Comparison of ENCODE assay signal across 20 cellular contexts in genomic region chr12:25469861-25470260, GRCh38.
A peak's percentile ranks its signal among the peaks of the same experiment; 100 is the strongest.
DNase-seq lines count a peak whose midpoint lies in the region; ATAC-seq, FAIRE-seq and TF ChIP-seq lines count a peak whose summit lies in the region.
"Had no signal": no experiment of that assay in that cellular context is flagged by ENCODE, and none has a peak within 500 bp of the region (broad histone marks: within the 10 kb centered on the region; RNA-seq: fewer than 3 reads in every experiment).

No MANE protein-coding gene starts in this region.

- no peaks in the 10 kb centered on the region for H3K9me2 ChIP-seq in hepatocyte (replicated peaks; ENCODE audit: insufficient read depth)

- H3K4me3 ChIP-seq in IMR-90 (ENCODE audit: insufficient read depth, low read depth, low read length) (no peak overlapping the region), hepatocyte (no peak overlapping the region), neural progenitor cell (no peak overlapping the region), small intestine (ENCODE audit: low read depth in 1 of 2, low read length in 2 of 2) (no peak overlapping the region)
- H3K4me3 ChIP-seq in naive thymus-derived CD4-positive, alpha-beta T cell (ENCODE audit: low read length), result no peak overlapping the region
- H3K4me3 ChIP-seq: BLaER1 treated with 17β-estradiol and CSF1 and Interleukin-3, amounts not matched to agents 10 nM and 100 nM; HAP-1 had no signal

- no peak overlapping the region for H3K4me3 Mint-ChIP-seq in neural progenitor cell
- H3K4me3 Mint-ChIP-seq in naive thymus-derived CD4-positive, alpha-beta T cell, result no peak overlapping the region
- H3K4me3 Mint-ChIP-seq: CD4-positive, CD25-positive, alpha-beta regulatory T cell had no signal

- in situ Hi-C loops in IMR-90 (cut with MboI; ENCODE audit: low sequenced_read_pairs), result no loop called here
- in situ Hi-C loops in SK-MEL-5 (cut with HindIII; ENCODE audit: low pct_unique_long_range_greater_than_20kb, low sequenced_read_pairs), result no loop called here

- no peaks in the 10 kb centered on the region for H3K9me3 ChIP-seq in IMR-90 (ENCODE audit: control insufficient read depth, insufficient read depth, low read length)
- no peaks in the 10 kb centered on the region for H3K9me3 ChIP-seq in hepatocyte (ENCODE audit: low read depth)
- H3K9me3 ChIP-seq in neural progenitor cell (ENCODE audit: low read depth), result no peaks in the 10 kb centered on the region
- H3K9me3 ChIP-seq in small intestine (ENCODE audit: control insufficient read depth, low read depth), result no peaks in the 10 kb centered on the region
- H3K9me3 ChIP-seq in naive thymus-derived CD4-positive, alpha-beta T cell (ENCODE audit: control insufficient read depth in 2 of 3, low read length in 3 of 3), result no peaks in the 10 kb centered on the region

- H2BK120ac ChIP-seq in IMR-90 (ENCODE audit: low read depth, low read length), result no peak overlapping the region

- no peak overlapping the region for H4K91ac ChIP-seq in IMR-90 (ENCODE audit: insufficient read depth, low read depth, low read length)

- H4K20me1 ChIP-seq in IMR-90 (ENCODE audit: insufficient read depth, low read length), result no peaks in the 10 kb centered on the region
- H4K20me1 ChIP-seq in hepatocyte (ENCODE audit: insufficient read depth, poor library complexity, severe bottlenecking), result no peaks in the 10 kb centered on the region
- H4K20me1 ChIP-seq in neural progenitor cell (ENCODE audit: low read depth), result no peaks in the 10 kb centered on the region
- H4K20me1 ChIP-seq: BLaER1 treated with 17β-estradiol and CSF1 and Interleukin-3, amounts not matched to agents 10 nM and 100 nM had no signal

- peaks cover 4% of the 10 kb centered on the region for H3K9me3 Mint-ChIP-seq in neural progenitor cell
- peaks cover 0 to 6% (median 4%) of the 10 kb centered on the region in 11 donors for H3K9me3 Mint-ChIP-seq in naive thymus-derived CD4-positive, alpha-beta T cell

- H3K27ac Mint-ChIP-seq in neural progenitor cell, result peak overlapping the region; percentile 18
- no peak overlapping the region for H3K27ac Mint-ChIP-seq in naive thymus-derived CD4-positive, alpha-beta T cell
- H3K27ac Mint-ChIP-seq: CD4-positive, CD25-positive, alpha-beta regulatory T cell had no signal

- peak overlapping the region; percentile 20; the same call in 1 of the 2 replicates for H2AK5ac ChIP-seq in IMR-90 (ENCODE audit: low read depth, low read length)

- dilution Hi-C loops in IMR-90 (cut with HindIII; ENCODE audit: low sequenced_read_pairs, unreplicated experiment), result no loop called here

- H3K79me2 ChIP-seq in hepatocyte, result no peaks in the 10 kb centered on the region
- no peaks in the 10 kb centered on the region for H3K79me2 ChIP-seq in neural progenitor cell (ENCODE audit: low read depth)

- peak; percentile 34 for DNase-seq in IMR-90
- DNase-seq in SK-MEL-5 (ENCODE audit: low read depth, low spot score), result peak; percentile 32
- DNase-seq in hepatocyte (ENCODE audit: low spot score), result peak; percentile 52
- no peak for DNase-seq in neural progenitor cell (ENCODE audit: low spot score)
- DNase-seq in NCI-H774 (lab: John Stamatoyannopoulos, UW), result no peak
- no peak for DNase-seq in NCI-H510A (lab: John Stamatoyannopoulos, UW)
- no peak for DNase-seq in small intestine
- no peak for DNase-seq in naive thymus-derived CD4-positive, alpha-beta T cell
- DNase-seq: ACHN; Calu3; CD4-positive, CD25-positive, alpha-beta regulatory T cell; DMS 273 treated with DMSO at 0.1 percent for 48 hours; DMS79 treated with DMSO at 0.1 percent for 48 hours; EL had no signal

- no CpG with 5 or more reads among the region's 2 CpGs for WGBS in IMR-90 (ENCODE audit: extremely low coverage in 2 of 2, insufficient read length in 1 of 2), 2 experiments
- WGBS in hepatocyte (ENCODE audit: low lambda C conversion rate, missing lambda C conversion rate), result 85% methylated on average over 2 of the region's 2 CpGs
- WGBS in small intestine, 3 donors, result 54 to 74% (median 61%) methylated on average over 2 of the region's 2 CpGs

- no peak overlapping the region for H2BK15ac ChIP-seq in IMR-90 (ENCODE audit: low read depth, low read length)

- no peak for TF ChIP-seq RAD21 in IMR-90 (IDR thresholded peaks at IDR 0.05; ENCODE audit: low read length)

- no peak for FAIRE-seq in small intestine (lab: Jason Lieb, UNC)
- FAIRE-seq: G401.6, GM12891, GM19239, H1 had no signal

- H3K14ac ChIP-seq in IMR-90 (replicated peaks; ENCODE audit: low read depth, low read length), result 0 out of 2 replicates have a peak overlapping the region, but pooled peaks have one; percentile 46

- no peak for ATAC-seq in IMR-90 (ENCODE audit: low read depth)
- ATAC-seq in naive thymus-derived CD4-positive, alpha-beta T cell, result no peak

- no peak overlapping the region for H2AK9ac ChIP-seq in IMR-90 (replicated peaks; ENCODE audit: low read depth, low read length, poor library complexity)

- TF ChIP-seq CTCF in IMR-90 (conservative IDR thresholded peaks at IDR 0.05; ENCODE audit: low read depth, low read length) (no peak), hepatocyte (IDR thresholded peaks at IDR 0.05; ENCODE audit: poor library complexity) (no peak), neural progenitor cell (IDR thresholded peaks at IDR 0.05) (no peak)

- no peaks in the 10 kb centered on the region for H3K36me3 Mint-ChIP-seq in neural progenitor cell
- H3K36me3 Mint-ChIP-seq in naive thymus-derived CD4-positive, alpha-beta T cell, result peaks cover 0 to 5% (median 0%) of the 10 kb centered on the region in 5 donors
- H3K36me3 Mint-ChIP-seq: CD4-positive, CD25-positive, alpha-beta regulatory T cell had no signal

- H3K18ac ChIP-seq in IMR-90 (ENCODE audit: low read depth, low read length), result no peak overlapping the region

- no peak overlapping the region for H3K4ac ChIP-seq in IMR-90 (ENCODE audit: low read depth, low read length)

- no peaks in the 10 kb centered on the region for H3K79me1 ChIP-seq in IMR-90 (ENCODE audit: low read depth in 1 of 2, low read length in 2 of 2)

- no peaks in the 10 kb centered on the region for H3F3A ChIP-seq in neural progenitor cell (ENCODE audit: low read depth)

- H2BK5ac ChIP-seq in IMR-90 (ENCODE audit: low read depth, low read length, poor library complexity, severe bottlenecking), result peak overlapping the region; percentile 14

- no peak overlapping the region for H4K5ac ChIP-seq in IMR-90 (ENCODE audit: low read depth, low read length)

- 0 out of 2 replicates have a peak overlapping the region, but pooled peaks have one; percentile 2 for H3K4me2 ChIP-seq in IMR-90 (ENCODE audit: low read depth, low read length)
- no peak overlapping the region for H3K4me2 ChIP-seq in hepatocyte
- H3K4me2 ChIP-seq in neural progenitor cell, result no peak overlapping the region
- H3K4me2 ChIP-seq: BLaER1 treated with 17β-estradiol and CSF1 and Interleukin-3, amounts not matched to agents 10 nM and 100 nM had no signal

- H4K8ac ChIP-seq in IMR-90 (ENCODE audit: low read depth in 2 of 2, low read length in 2 of 2), result no peak overlapping the region

- no peak overlapping the region for H3K9ac ChIP-seq in IMR-90 (ENCODE audit: low read depth, low read length)
- no peak overlapping the region for H3K9ac ChIP-seq in neural progenitor cell
- H3K9ac ChIP-seq: BLaER1 treated with 17β-estradiol and CSF1 and Interleukin-3, amounts not matched to agents 10 nM and 100 nM had no signal

- POLR2A ChIA-PET in IMR-90 (lab: Charles Lee; ENCODE audit: unreplicated experiment), result interaction anchor here (0.6 kb wide), 1 partner anchor 150 kb away, joined by 3 read pairs; no protein-coding TSS in a partner anchor
- POLR2A ChIA-PET in naive thymus-derived CD4-positive, alpha-beta T cell (lab: Charles Lee), result no interaction called here

- no peaks in the 10 kb centered on the region for H3K9me1 ChIP-seq in IMR-90 (ENCODE audit: insufficient read depth, low read length)

- no TSS peak for BruUV-seq in IMR-90 (replicated peaks; lab: Mats Ljungman, UMichigan)

- no peaks in the 10 kb centered on the region for H3K27me3 Mint-ChIP-seq in neural progenitor cell (ENCODE audit: insufficient read depth, low read depth)
- no peaks in the 10 kb centered on the region for H3K27me3 Mint-ChIP-seq in naive thymus-derived CD4-positive, alpha-beta T cell
- H3K27me3 Mint-ChIP-seq: CD4-positive, CD25-positive, alpha-beta regulatory T cell had no signal

- H3K36me3 ChIP-seq in IMR-90 (ENCODE audit: control insufficient read depth, insufficient read depth, low read length), result no peaks in the 10 kb centered on the region
- no peaks in the 10 kb centered on the region for H3K36me3 ChIP-seq in hepatocyte (replicated peaks; ENCODE audit: insufficient read depth, low read depth)
- no peaks in the 10 kb centered on the region for H3K36me3 ChIP-seq in neural progenitor cell
- no peaks in the 10 kb centered on the region for H3K36me3 ChIP-seq in small intestine (ENCODE audit: control insufficient read depth in 2 of 2, insufficient read depth in 2 of 2, low read length in 2 of 2)
- H3K36me3 ChIP-seq in naive thymus-derived CD4-positive, alpha-beta T cell (ENCODE audit: control insufficient read depth in 2 of 3, insufficient read depth in 3 of 3, low read length in 3 of 3), result no peaks in the 10 kb centered on the region
- H3K36me3 ChIP-seq: BLaER1 treated with 17β-estradiol and CSF1 and Interleukin-3, amounts not matched to agents 10 nM and 100 nM; HAP-1 had no signal

- H3K56ac ChIP-seq in IMR-90 (ENCODE audit: extremely low read depth, insufficient read depth, low read length), result no peak overlapping the region

- no peak overlapping the region for H2AFZ ChIP-seq in IMR-90 (replicated peaks; ENCODE audit: low read length, poor library complexity)
- no peak overlapping the region for H2AFZ ChIP-seq in hepatocyte
- no peak overlapping the region for H2AFZ ChIP-seq in neural progenitor cell (replicated peaks)

- CTCF ChIA-PET in IMR-90 (lab: Yijun Ruan, JAX), result no interaction called here
- CTCF ChIA-PET in naive thymus-derived CD4-positive, alpha-beta T cell (lab: Charles Lee), result no interaction called here

- H3K4me1 Mint-ChIP-seq in neural progenitor cell, result no peaks in the 10 kb centered on the region
- H3K4me1 Mint-ChIP-seq in naive thymus-derived CD4-positive, alpha-beta T cell, result peaks cover 0 to 1% (median 0%) of the 10 kb centered on the region in 7 donors
- H3K4me1 Mint-ChIP-seq: CD4-positive, CD25-positive, alpha-beta regulatory T cell had no signal

- H3K23ac ChIP-seq in IMR-90 (ENCODE audit: low read depth, low read length), result no peak overlapping the region

- H3K4me1 ChIP-seq in IMR-90 (ENCODE audit: control insufficient read depth, insufficient read depth, low read length) (peaks cover 4% of the 10 kb centered on the region), hepatocyte (ENCODE audit: insufficient read depth) (no peaks in the 10 kb centered on the region), neural progenitor cell (no peaks in the 10 kb centered on the region), small intestine (ENCODE audit: control insufficient read depth in 2 of 2, insufficient read depth in 1 of 2, low read depth in 1 of 2, low read length in 1 of 2) (no peaks in the 10 kb centered on the region)
- H3K4me1 ChIP-seq in naive thymus-derived CD4-positive, alpha-beta T cell (ENCODE audit: control insufficient read depth in 2 of 2, insufficient read depth in 2 of 2, low read length in 2 of 2), result no peaks in the 10 kb centered on the region
- H3K4me1 ChIP-seq: BLaER1 treated with 17β-estradiol and CSF1 and Interleukin-3, amounts not matched to agents 10 nM and 100 nM; HAP-1 had no signal

- H3K27me3 ChIP-seq in IMR-90 (ENCODE audit: control insufficient read depth, insufficient read depth, low read length), result no peaks in the 10 kb centered on the region
- H3K27me3 ChIP-seq in hepatocyte, result no peaks in the 10 kb centered on the region
- H3K27me3 ChIP-seq in neural progenitor cell, result no peaks in the 10 kb centered on the region
- H3K27me3 ChIP-seq in small intestine (ENCODE audit: control insufficient read depth in 2 of 2, insufficient read depth in 2 of 2, low read length in 2 of 2), result no peaks in the 10 kb centered on the region
- H3K27me3 ChIP-seq in naive thymus-derived CD4-positive, alpha-beta T cell (ENCODE audit: control insufficient read depth in 2 of 2, insufficient read depth in 2 of 2, low read length in 2 of 2), result no peaks in the 10 kb centered on the region
- H3K27me3 ChIP-seq: BLaER1 treated with 17β-estradiol and CSF1 and Interleukin-3, amounts not matched to agents 10 nM and 100 nM had no signal

- H3K27ac ChIP-seq in IMR-90 (ENCODE audit: insufficient read depth, low read length), result peak overlapping the region; percentile 50; the same call in 1 of the 2 replicates
- H3K27ac ChIP-seq in hepatocyte, result peak overlapping the region; percentile 68
- no peak overlapping the region for H3K27ac ChIP-seq in neural progenitor cell
- no peak overlapping the region for H3K27ac ChIP-seq in small intestine (ENCODE audit: low read depth in 1 of 2, low read length in 1 of 2)
- no peak overlapping the region for H3K27ac ChIP-seq in naive thymus-derived CD4-positive, alpha-beta T cell (ENCODE audit: low read depth, low read length)
- H3K27ac ChIP-seq: BLaER1 treated with 17β-estradiol and CSF1 and Interleukin-3, amounts not matched to agents 10 nM and 100 nM had no signal

- TF ChIP-seq POLR2A in IMR-90 (IDR thresholded peaks at IDR 0.05; ENCODE audit: low read depth, low read length), result no peak

- no peak overlapping the region for H2BK20ac ChIP-seq in IMR-90 (ENCODE audit: low read depth, low read length)

- intact Hi-C loops in IMR-90 (cut with micrococcal nuclease), result no loop called here
- intact Hi-C loops in naive thymus-derived CD4-positive, alpha-beta T cell (cut with micrococcal nuclease), result no loop called here

Comparison
In these comparisons a context has a peak if more than half of its experiments do, and no peak if none do; other contexts are left out.
1. DNase-seq: peak in IMR-90 (single experiment), SK-MEL-5 (single experiment) and hepatocyte (single experiment); none in neural progenitor cell (single experiment), NCI-H774 (single experiment), NCI-H510A (single experiment), small intestine (single experiment) and naive thymus-derived CD4-positive, alpha-beta T cell (0 of 9).
2. H3K27ac ChIP-seq: peak in IMR-90 (single experiment) and hepatocyte (single experiment); none in neural progenitor cell (single experiment), small intestine (0 of 2) and naive thymus-derived CD4-positive, alpha-beta T cell (single experiment).